In the genomic region with DNA sequence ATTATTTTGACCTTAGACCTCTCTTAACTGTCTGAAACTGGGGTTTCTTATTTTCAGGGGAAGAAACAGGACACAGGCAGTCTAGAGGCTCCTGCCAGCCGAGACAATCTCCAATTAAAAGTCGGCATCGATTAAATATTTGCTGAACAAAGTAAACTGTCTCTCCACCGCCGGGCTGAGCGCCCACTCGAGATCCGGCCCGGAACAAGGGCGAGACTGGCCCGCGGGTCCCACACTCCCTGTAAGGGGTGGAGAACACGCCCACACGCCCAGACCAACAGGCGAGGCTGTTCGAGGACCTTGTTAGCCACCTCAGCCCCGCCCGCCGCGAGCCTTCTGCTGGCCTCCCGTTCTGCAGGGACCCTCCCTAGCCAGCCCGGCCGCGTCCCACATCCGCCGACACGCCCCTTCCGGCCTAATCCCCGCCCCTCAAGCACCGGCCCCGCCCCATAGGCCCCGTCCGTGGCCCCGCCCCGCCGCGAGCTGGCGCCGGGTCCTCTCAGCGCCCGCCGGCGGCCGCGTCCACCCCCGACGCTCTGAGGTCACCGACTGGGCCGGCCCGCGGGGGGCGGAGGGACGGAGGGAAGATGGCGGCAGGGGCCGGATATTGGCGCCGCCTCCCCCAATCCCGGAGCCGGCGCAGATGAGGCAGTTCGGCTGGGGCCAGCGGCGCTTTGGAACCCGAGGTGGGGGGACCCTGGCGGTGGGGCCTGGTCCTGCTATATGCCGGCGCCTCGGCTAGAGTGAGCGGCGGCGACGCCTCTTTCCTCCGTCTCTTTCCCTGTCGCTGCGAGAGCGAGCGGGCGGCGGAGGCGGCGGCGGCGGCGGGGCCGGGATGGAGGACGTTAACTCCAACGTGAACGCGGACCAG, we compare ENCODE assay signal across 8 cellular contexts.
DNase-seq lines count a peak whose midpoint lies in the region; ATAC-seq and TF ChIP-seq lines count a peak whose summit lies in the region.

Gene SLAIN2 (plus strand): TSS at position 625 of the 871 bp plus-strand sequence. CDS start 211 bp downstream, at position 836.

- DNase-seq in AG09319 (ENCODE audit: extremely low read depth, low read depth) (peak; percentile 97), NCI-H345 (lab: John Stamatoyannopoulos, UW) (peak; percentile 97), inferior parietal cortex (ENCODE audit: extremely low spot score) (peak; percentile 90)
- peak; percentile 93 to 98 (median 96) for DNase-seq in activated CD4-positive, CD25-positive, alpha-beta regulatory T cell (lab: John Stamatoyannopoulos, UW)
- peak; percentile 97 for DNase-seq in central memory CD4-positive, alpha-beta T cell
- DNase-seq in stimulated activated CD4-positive, alpha-beta T cell treated with anti-CD3 and anti-CD28 coated beads, Interleukin-12 subunit alpha, Interleukin-12 subunit beta, amount 100 ng/mL, for 24 hours (ENCODE audit: low read depth in 2 of 2), result peak; percentile 99

- peak; percentile 89 for TF ChIP-seq POLR2A in GM18951 (IDR thresholded peaks at IDR 0.05; ENCODE audit: extremely low read depth, insufficient read depth, insufficient read length)

- TF ChIP-seq CTCF in AG09319 (IDR thresholded peaks at IDR 0.05; ENCODE audit: low read depth, low read length), result peak; percentile 17

- in situ Hi-C loops in GM18951 (cut with MboI; ENCODE audit: low sequenced_read_pairs, unreplicated experiment), result no loop called here

- ATAC-seq in HG03196 (IDR thresholded peaks at IDR 0.05; ENCODE audit: unreplicated experiment), result peak; percentile 91

Comparison
In these comparisons a context has a peak if more than half of its experiments do, and no peak if none do; other contexts are left out.
1. Peak in every context shown above with its lines: DNase-seq and ATAC-seq.